Comparison of ENCODE assay signal across 1 cellular context in genomic region chr16:10964039-10964890, GRCh38.
A peak's percentile ranks its signal among the peaks of the same experiment; 100 is the strongest.
TF ChIP-seq lines count a peak whose summit lies in the region.

No MANE protein-coding gene starts in this region.

TF ChIP-seq in HepG2, 621 proteins besides CTCF, POLR2A, EP300 and RAD21 (continued from another document and continues in another):
- TF ChIP-seq HMGXB4 (CRISPR knock-in tag; IDR thresholded peaks at IDR 0.05; ENCODE audit: borderline replicate concordance in 1 of 2, low read depth in 1 of 2) (peak; percentile 78 to 81; a peak in 3 of 4 replicates), NFE2L2 (IDR thresholded peaks at IDR 0.05; ENCODE audit: low read length) (no peak), TFE3 (CRISPR knock-in tag; IDR thresholded peaks at IDR 0.05) (peak; percentile 41; the same call in 1 of the 2 replicates), ZNF350 (CRISPR knock-in tag; IDR thresholded peaks at IDR 0.05; ENCODE audit: borderline replicate concordance, low read depth) (peak; percentile 69; the same call in 1 of the 2 replicates), ZBTB42 (CRISPR knock-in tag; IDR thresholded peaks at IDR 0.05) (peak; percentile 58; the same call in 1 of the 2 replicates), ZBTB25 (CRISPR knock-in tag; IDR thresholded peaks at IDR 0.05) (peak; percentile 64; the same call in 1 of the 2 replicates), PHF5A (CRISPR knock-in tag; IDR thresholded peaks at IDR 0.05; ENCODE audit: low read depth, unreplicated experiment) (no peak), BCL6 (CRISPR knock-in tag; IDR thresholded peaks at IDR 0.05) (no peak), GPN1 (CRISPR knock-in tag; IDR thresholded peaks at IDR 0.05; ENCODE audit: borderline replicate concordance) (no peak), ISL2 (CRISPR knock-in tag; IDR thresholded peaks at IDR 0.05) (peak; percentile 41; the same call in 1 of the 2 replicates), MED1 (CRISPR knock-in tag; IDR thresholded peaks at IDR 0.05) (no peak), HNRNPL (IDR thresholded peaks at IDR 0.05; ENCODE audit: low read depth, low read length) (no peak), KDM6A (CRISPR knock-in tag; IDR thresholded peaks at IDR 0.05; ENCODE audit: low read depth) (no peak), TEAD3 (CRISPR knock-in tag; optimal IDR thresholded peaks at IDR 0.05; ENCODE audit: borderline replicate concordance) (peak; percentile 31), GATAD1 (CRISPR knock-in tag; IDR thresholded peaks at IDR 0.05) (peak; percentile 46; the same call in 1 of the 2 replicates), HMG20A (CRISPR knock-in tag; IDR thresholded peaks at IDR 0.05; ENCODE audit: borderline replicate concordance) (no peak), KAT8 (CRISPR knock-in tag; IDR thresholded peaks at IDR 0.05) (0 out of 2 replicates have a peak, but pooled peaks have one; percentile 39), ZNF224 (CRISPR knock-in tag; IDR thresholded peaks at IDR 0.05) (peak; percentile 31; the same call in 1 of the 2 replicates), MTA1 (CRISPR knock-in tag; IDR thresholded peaks at IDR 0.05; ENCODE audit: borderline replicate concordance) (peak; percentile 81; the same call in 1 of the 2 replicates), ZNF883 (CRISPR knock-in tag; IDR thresholded peaks at IDR 0.05; ENCODE audit: not compliant biosample characterization) (peak; percentile 84), CEBPB (IDR thresholded peaks at IDR 0.05; ENCODE audit: borderline replicate concordance, low read depth, low read length) (0 out of 2 replicates have a peak, but pooled peaks have one; percentile 35), SIN3B (IDR thresholded peaks at IDR 0.05; ENCODE audit: low read length) (0 out of 2 replicates have a peak, but pooled peaks have one; percentile 34), EED (CRISPR knock-in tag; IDR thresholded peaks at IDR 0.05) (0 out of 2 replicates have a peak, but pooled peaks have one; percentile 34), ARHGAP35 (CRISPR knock-in tag; IDR thresholded peaks at IDR 0.05; ENCODE audit: borderline replicate concordance) (peak; percentile 86; the same call in 1 of the 2 replicates), FOXP4 (CRISPR knock-in tag; IDR thresholded peaks at IDR 0.05) (0 out of 2 replicates have a peak, but pooled peaks have one; percentile 38), GTF3A (CRISPR knock-in tag; conservative IDR thresholded peaks at IDR 0.05) (0 out of 2 replicates have a peak, but pooled peaks have one; percentile 45), DBP (CRISPR knock-in tag; IDR thresholded peaks at IDR 0.05; ENCODE audit: not compliant biosample characterization) (peak; percentile 79), ZBTB46 (CRISPR knock-in tag; IDR thresholded peaks at IDR 0.05; ENCODE audit: borderline replicate concordance) (no peak), PRDM10 (CRISPR knock-in tag; IDR thresholded peaks at IDR 0.05; ENCODE audit: low read depth) (no peak), ZNF318 (CRISPR knock-in tag; IDR thresholded peaks at IDR 0.05) (peak; percentile 82; the same call in 1 of the 2 replicates), NFATC3 (CRISPR knock-in tag; IDR thresholded peaks at IDR 0.05) (0 out of 2 replicates have a peak, but pooled peaks have one; percentile 50)
